Comparison of ENCODE assay signal across 15 cellular contexts in the genomic region with DNA sequence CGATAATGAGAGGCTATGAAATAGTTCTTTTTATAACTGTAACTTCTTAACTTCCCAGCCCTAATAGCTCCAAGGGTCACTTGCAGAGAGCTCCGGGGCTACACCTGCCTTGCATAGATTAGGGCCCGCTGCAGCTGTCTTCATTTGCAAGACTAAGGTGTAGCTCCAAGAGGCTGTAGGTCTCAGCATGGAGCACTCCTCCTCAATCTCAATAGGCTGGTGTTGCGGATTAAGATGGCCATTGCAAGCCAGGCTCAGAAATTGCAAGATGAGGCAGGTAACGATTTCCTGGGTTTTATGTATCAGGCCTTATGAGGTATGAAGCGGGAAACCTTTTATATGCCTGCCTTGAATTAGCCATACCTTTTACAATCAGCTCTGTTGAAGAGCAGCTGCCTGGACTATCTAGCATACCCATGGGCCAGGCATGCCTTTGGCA.
A peak's percentile ranks its signal among the peaks of the same experiment; 100 is the strongest.
DNase-seq lines count a peak whose midpoint lies in the region; ATAC-seq and TF ChIP-seq lines count a peak whose summit lies in the region.
"Had no signal": no experiment of that assay in that cellular context is flagged by ENCODE, and none has a peak within 500 bp of the region (broad histone marks: within the 10 kb centered on the region; RNA-seq: fewer than 3 reads in every experiment).

No MANE protein-coding gene starts in this region.

- H3K36me3 ChIP-seq in H7 (replicated peaks; ENCODE audit: control insufficient read depth, insufficient read depth, low read length), result no peaks in the 10 kb centered on the region
- H3K36me3 ChIP-seq in endodermal cell (ENCODE audit: control insufficient read depth, insufficient read depth, low read length), result no peaks in the 10 kb centered on the region
- no peaks in the 10 kb centered on the region for H3K36me3 ChIP-seq in mucosa of descending colon (ENCODE audit: low read depth)
- no peaks in the 10 kb centered on the region for H3K36me3 ChIP-seq in BE2C
- H3K36me3 ChIP-seq: suprapubic skin had no signal

- H3K27me3 ChIP-seq in H7 (ENCODE audit: control insufficient read depth, insufficient read depth, low read length) (no peaks in the 10 kb centered on the region), endodermal cell (ENCODE audit: control insufficient read depth, insufficient read depth, low read length, poor library complexity, severe bottlenecking) (no peaks in the 10 kb centered on the region), BE2C (no peaks in the 10 kb centered on the region)
- H3K27me3 ChIP-seq: suprapubic skin had no signal

- peak overlapping the region; percentile 42 for H3K4me3 Mint-ChIP-seq in endodermal cell
- H3K4me3 Mint-ChIP-seq: naive thymus-derived CD8-positive, alpha-beta T cell had no signal

- ATAC-seq in mucosa of descending colon, result peak; percentile 83
- ATAC-seq in HG02840 (IDR thresholded peaks at IDR 0.05; ENCODE audit: low FRiP score, unreplicated experiment), result no peak
- ATAC-seq: naive thymus-derived CD8-positive, alpha-beta T cell had no signal

- DNase-seq in H7 (peak; percentile 83), NCI-H69 (lab: John Stamatoyannopoulos, UW) (peak; percentile 84), endodermal cell (peak; percentile 93), mucosa of descending colon (peak in 2 of 3 donors; percentile 44 to 49), BE2C (no peak)
- DNase-seq in stimulated activated CD4-positive, alpha-beta T cell treated with anti-CD3 and anti-CD28 coated beads, Interleukin-4, amount 100 ng/mL, for 1 hour, result no peak
- no peak for DNase-seq in stimulated activated CD4-positive, alpha-beta T cell treated with anti-CD3 and anti-CD28 coated beads, Interleukin-15, amount 100 ng/mL, for 24 hours
- DNase-seq: activated CD4-positive, alpha-beta T cell treated with anti-CD3 and anti-CD28 coated beads for 48 hours; activated effector memory CD4-positive, alpha-beta T cell treated with Interleukin-2 at 50 U/mL for 16 hours; naive thymus-derived CD8-positive, alpha-beta T cell; NCI-H1105 treated with DMSO at 0.1 percent for 48 hours had no signal

- intact Hi-C loops in mucosa of descending colon (cut with DNase I, micrococcal nuclease), result no loop called here

- H3K27me3 Mint-ChIP-seq in endodermal cell (ENCODE audit: insufficient read depth), result peaks cover 2% of the 10 kb centered on the region
- H3K27me3 Mint-ChIP-seq: naive thymus-derived CD8-positive, alpha-beta T cell had no signal

- H3K4me1 ChIP-seq in endodermal cell (ENCODE audit: control insufficient read depth, insufficient read depth, low read length), result peaks cover 32% of the 10 kb centered on the region
- H3K4me1 ChIP-seq in mucosa of descending colon (ENCODE audit: low read depth), result peaks cover 16% of the 10 kb centered on the region
- H3K4me1 ChIP-seq in BE2C, result peaks cover 7% of the 10 kb centered on the region
- H3K4me1 ChIP-seq: suprapubic skin had no signal

- no peaks in the 10 kb centered on the region for H3K36me3 Mint-ChIP-seq in endodermal cell (ENCODE audit: low read depth)

- peak overlapping the region; percentile 81 for H3K9ac ChIP-seq in endodermal cell (ENCODE audit: extremely low read depth, low read length, poor library complexity, severe bottlenecking)

- peak overlapping the region; percentile 67 for H3K27ac ChIP-seq in endodermal cell (ENCODE audit: low read depth, low read length)
- H3K27ac ChIP-seq: suprapubic skin had no signal

- no peaks in the 10 kb centered on the region for H3K9me3 Mint-ChIP-seq in endodermal cell
- H3K9me3 Mint-ChIP-seq: naive thymus-derived CD8-positive, alpha-beta T cell had no signal

- TF ChIP-seq CTCF in endodermal cell (conservative IDR thresholded peaks at IDR 0.05) (no peak), mucosa of descending colon (IDR thresholded peaks at IDR 0.05) (no peak), BE2C (IDR thresholded peaks at IDR 0.05; ENCODE audit: low read depth, low read length) (no peak)

- H3K27ac Mint-ChIP-seq in endodermal cell, result peak overlapping the region; percentile 93
- H3K27ac Mint-ChIP-seq: progenitor cell of endocrine pancreas had no signal

- H3K4me3 ChIP-seq in H7 (ENCODE audit: insufficient read depth, low read depth, low read length), result no peak overlapping the region
- peak overlapping the region; percentile 44 for H3K4me3 ChIP-seq in endodermal cell (ENCODE audit: low read length)
- H3K4me3 ChIP-seq in mucosa of descending colon, result no peak overlapping the region
- no peak overlapping the region for H3K4me3 ChIP-seq in BE2C (ENCODE audit: low read depth, low read length)
- H3K4me3 ChIP-seq: lung, suprapubic skin had no signal

- H3K4me1 Mint-ChIP-seq in endodermal cell, result peaks cover 58% of the 10 kb centered on the region

- WGBS in endodermal cell (ENCODE audit: insufficient coverage in 1 of 2, insufficient read length in 1 of 2), 2 experiments, result 0 to 5% methylated on average over 2 to 6 of the region's 6 CpGs

- H3K9me3 ChIP-seq in endodermal cell (ENCODE audit: control insufficient read depth, low read length) (no peaks in the 10 kb centered on the region), mucosa of descending colon (no peaks in the 10 kb centered on the region), BE2C (no peaks in the 10 kb centered on the region)
- H3K9me3 ChIP-seq: suprapubic skin had no signal

Comparison
In these comparisons a context has a peak if more than half of its experiments do, and no peak if none do; other contexts are left out.
1. DNase-seq: peak in H7 (single experiment), NCI-H69 (single experiment), endodermal cell (single experiment) and mucosa of descending colon (2 of 3); none in stimulated activated CD4-positive, alpha-beta T cell treated with anti-CD3 and anti-CD28 coated beads, Interleukin-4, amount 100 ng/mL, for 1 hour (single experiment), stimulated activated CD4-positive, alpha-beta T cell treated with anti-CD3 and anti-CD28 coated beads, Interleukin-15, amount 100 ng/mL, for 24 hours (single experiment) and BE2C (single experiment).